ENCODE assay signal across 32 cellular contexts in genomic region chr11:120521176-120521575, GRCh38. TPM values are rescaled to one million over a fixed set of nuclear protein-coding genes. Genes with fewer than 3 reads are reported as not detected.
"Had no signal": no experiment of that assay in that cellular context is flagged by ENCODE, and none has a peak within 500 bp of the region (broad histone marks: within the 10 kb centered on the region; RNA-seq: fewer than 3 reads in every experiment).

No MANE protein-coding gene starts in this region.

- H3K4me1 Mint-ChIP-seq: activated CD4-positive, alpha-beta memory T cell treated with anti-CD3 and anti-CD28 coated beads, Interleukin-2, amount 10 ng/mL, durations not matched to agents 7 days and 5 days; activated naive CD4-positive, alpha-beta T cell treated with anti-CD3 and anti-CD28 coated beads, Interleukin-2, amount 50 U/mL, for 24 hours; activated naive CD8-positive, alpha-beta T cell treated with anti-CD3 and anti-CD28 coated beads for 36 hours; activated naive CD8-positive, alpha-beta T cell treated with anti-CD3 and anti-CD28 coated beads, Interleukin-2, amount 50 U/mL, for 24 hours had no signal

- H3K27me3 ChIP-seq: ascending aorta, breast epithelium, dorsolateral prefrontal cortex had no signal

- H3K9me3 ChIP-seq: ascending aorta, breast epithelium, esophagus muscularis mucosa, gastrocnemius medialis had no signal

- H3K36me3 Mint-ChIP-seq: activated naive CD4-positive, alpha-beta T cell treated with anti-CD3 and anti-CD28 coated beads, Interleukin-2, amount 50 U/mL, for 24 hours; activated naive CD8-positive, alpha-beta T cell treated with anti-CD3 and anti-CD28 coated beads for 36 hours; brain had no signal

- H3K9me3 Mint-ChIP-seq: activated B cell treated with CpG ODN at 0.5 μM for 24 hours; activated CD4-positive, alpha-beta memory T cell treated with anti-CD3 and anti-CD28 coated beads, Interleukin-2, amount 10 ng/mL, durations not matched to agents 7 days and 5 days; activated naive CD4-positive, alpha-beta T cell treated with anti-CD3 and anti-CD28 coated beads for 36 hours; activated naive CD4-positive, alpha-beta T cell treated with anti-CD3 and anti-CD28 coated beads, Interleukin-2, amount 50 U/mL, for 24 hours; activated naive CD8-positive, alpha-beta T cell treated with anti-CD3 and anti-CD28 coated beads for 36 hours; activated naive CD8-positive, alpha-beta T cell treated with anti-CD3 and anti-CD28 coated beads, Interleukin-2, amount 50 U/mL, for 24 hours; activated T-cell treated with anti-CD3 and anti-CD28 coated beads, Interleukin-2, amount 50 U/mL, for 24 hours; activated T-cell treated with anti-CD3 and anti-CD28 coated beads, Interleukin-2, amount 50 U/mL, for 72 hours; brain; central memory CD8-positive, alpha-beta T cell; dendritic cell treated with granulocyte-macrophage colony-stimulating factor and Interleukin-4, amounts not matched to agents 40 ng/mL and 50 ng/mL, for 4 days; effector memory CD8-positive, alpha-beta T cell; T-helper 2 cell treated with Interferon-gamma antibody and Interleukin-4, amounts not matched to agents 5 μg/mL and 100 μg/mL, for 36 hours had no signal

- H3K4me1 ChIP-seq: ascending aorta, breast epithelium, foreskin keratinocyte, gastrocnemius medialis had no signal

- H3K36me3 ChIP-seq: ascending aorta, breast epithelium, cardiac muscle cell, esophagus muscularis mucosa, gastrocnemius medialis, WERI-Rb-1 had no signal

- H3K4me3 Mint-ChIP-seq: activated B cell treated with CpG ODN at 0.5 μM for 24 hours; activated CD4-positive, alpha-beta memory T cell treated with anti-CD3 and anti-CD28 coated beads, Interleukin-2, amount 10 ng/mL, durations not matched to agents 7 days and 5 days; activated naive CD4-positive, alpha-beta T cell treated with anti-CD3 and anti-CD28 coated beads for 36 hours; activated naive CD4-positive, alpha-beta T cell treated with anti-CD3 and anti-CD28 coated beads, Interleukin-2, amount 50 U/mL, for 24 hours; activated naive CD8-positive, alpha-beta T cell treated with anti-CD3 and anti-CD28 coated beads for 36 hours; activated naive CD8-positive, alpha-beta T cell treated with anti-CD3 and anti-CD28 coated beads, Interleukin-2, amount 50 U/mL, for 24 hours; activated T-cell treated with anti-CD3 and anti-CD28 coated beads, Interleukin-2, amount 50 U/mL, for 24 hours; activated T-cell treated with anti-CD3 and anti-CD28 coated beads, Interleukin-2, amount 50 U/mL, for 72 hours; brain; central memory CD8-positive, alpha-beta T cell; dendritic cell treated with granulocyte-macrophage colony-stimulating factor and Interleukin-4, amounts not matched to agents 40 ng/mL and 50 ng/mL, for 4 days; effector memory CD8-positive, alpha-beta T cell; T-helper 17 cell; T-helper 2 cell treated with Interferon-gamma antibody and Interleukin-4, amounts not matched to agents 5 μg/mL and 100 μg/mL, for 36 hours had no signal

- H3K27ac Mint-ChIP-seq: activated B cell treated with CpG ODN at 0.5 μM for 24 hours; activated CD4-positive, alpha-beta memory T cell treated with anti-CD3 and anti-CD28 coated beads, Interleukin-2, amount 10 ng/mL, durations not matched to agents 7 days and 5 days; activated naive CD4-positive, alpha-beta T cell treated with anti-CD3 and anti-CD28 coated beads for 36 hours; activated naive CD4-positive, alpha-beta T cell treated with anti-CD3 and anti-CD28 coated beads, Interleukin-2, amount 50 U/mL, for 24 hours; activated naive CD8-positive, alpha-beta T cell treated with anti-CD3 and anti-CD28 coated beads, Interleukin-2, amount 50 U/mL, for 24 hours; activated T-cell treated with anti-CD3 and anti-CD28 coated beads, Interleukin-2, amount 50 U/mL, for 24 hours; activated T-cell treated with anti-CD3 and anti-CD28 coated beads, Interleukin-2, amount 50 U/mL, for 72 hours; brain; dendritic cell treated with granulocyte-macrophage colony-stimulating factor and Interleukin-4, amounts not matched to agents 40 ng/mL and 50 ng/mL, for 4 days; effector memory CD8-positive, alpha-beta T cell; T-helper 17 cell had no signal

- ATAC-seq: activated CD4-positive, CD25-positive, alpha-beta regulatory T cell treated with anti-CD3 and anti-CD28 coated beads, Interleukin-2, amount 50 U/mL, for 24 hours; activated naive CD8-positive, alpha-beta T cell treated with anti-CD3 and anti-CD28 coated beads, Interleukin-2, amount 50 U/mL, for 24 hours; activated T-cell treated with anti-CD3 and anti-CD28 coated beads, Interleukin-2, amount 50 U/mL, for 72 hours; effector memory CD8-positive, alpha-beta T cell; foreskin keratinocyte; gastrocnemius medialis; T-helper 17 cell had no signal

- H3K27ac ChIP-seq: ascending aorta, breast epithelium, cardiac muscle cell, coronary artery, dorsolateral prefrontal cortex, esophagus muscularis mucosa, foreskin keratinocyte, gastrocnemius medialis, WERI-Rb-1 had no signal

- DNase-seq: activated B cell treated with CpG ODN at 0.5 μM for 24 hours; activated CD4-positive, alpha-beta memory T cell treated with anti-CD3 and anti-CD28 coated beads, Interleukin-2, amount 10 ng/mL, durations not matched to agents 7 days and 5 days; activated CD4-positive, alpha-beta T cell treated with anti-CD3 and anti-CD28 coated beads for 48 hours; activated CD4-positive, alpha-beta T cell treated with anti-CD3 and anti-CD28 coated beads, Interleukin-2, amount 50 U/mL, for 1 hour; activated CD8-positive, alpha-beta memory T cell treated with anti-CD3 and anti-CD28 coated beads, Interleukin-2, amount 50 U/mL, for 48 hours; activated naive CD4-positive, alpha-beta T cell treated with anti-CD3 and anti-CD28 coated beads for 36 hours; activated naive CD8-positive, alpha-beta T cell treated with anti-CD3 and anti-CD28 coated beads for 36 hours; activated naive CD8-positive, alpha-beta T cell treated with anti-CD3 and anti-CD28 coated beads, Interleukin-2, amount 50 U/mL, for 24 hours; activated T-cell treated with anti-CD3 and anti-CD28 coated beads for 4 hours; activated T-cell treated with anti-CD3 and anti-CD28 coated beads, Interleukin-2, amount 50 U/mL, for 24 hours; activated T-cell treated with anti-CD3 and anti-CD28 coated beads, Interleukin-2, amount 50 U/mL, for 72 hours; effector CD4-positive, alpha-beta T cell; effector memory CD8-positive, alpha-beta T cell; erythroblast; foreskin keratinocyte; gastrocnemius medialis; T-helper 1 cell; T-helper 17 cell; T1000; WERI-Rb-1 had no signal

- H3K4me3 ChIP-seq: ascending aorta, breast epithelium, cardiac muscle cell, coronary artery, dorsolateral prefrontal cortex, esophagus muscularis mucosa, gastrocnemius medialis had no signal

RNA-seq across cellular contexts. Expression of gene GRIK4, which starts 9.6 kb away (rescaled TPM):
- total RNA-seq: activated B cell treated with CpG ODN at 0.5 μM for 24 hours; activated CD4-positive, alpha-beta memory T cell treated with anti-CD3 and anti-CD28 coated beads, Interleukin-2, amount 10 ng/mL, durations not matched to agents 7 days and 5 days; activated naive CD4-positive, alpha-beta T cell treated with anti-CD3 and anti-CD28 coated beads for 36 hours; ascending aorta; foreskin keratinocyte had no signal
- polyA plus RNA-seq: foreskin keratinocyte had no signal
